ENCODE assay signal across 8 cellular contexts in the genomic region with DNA sequence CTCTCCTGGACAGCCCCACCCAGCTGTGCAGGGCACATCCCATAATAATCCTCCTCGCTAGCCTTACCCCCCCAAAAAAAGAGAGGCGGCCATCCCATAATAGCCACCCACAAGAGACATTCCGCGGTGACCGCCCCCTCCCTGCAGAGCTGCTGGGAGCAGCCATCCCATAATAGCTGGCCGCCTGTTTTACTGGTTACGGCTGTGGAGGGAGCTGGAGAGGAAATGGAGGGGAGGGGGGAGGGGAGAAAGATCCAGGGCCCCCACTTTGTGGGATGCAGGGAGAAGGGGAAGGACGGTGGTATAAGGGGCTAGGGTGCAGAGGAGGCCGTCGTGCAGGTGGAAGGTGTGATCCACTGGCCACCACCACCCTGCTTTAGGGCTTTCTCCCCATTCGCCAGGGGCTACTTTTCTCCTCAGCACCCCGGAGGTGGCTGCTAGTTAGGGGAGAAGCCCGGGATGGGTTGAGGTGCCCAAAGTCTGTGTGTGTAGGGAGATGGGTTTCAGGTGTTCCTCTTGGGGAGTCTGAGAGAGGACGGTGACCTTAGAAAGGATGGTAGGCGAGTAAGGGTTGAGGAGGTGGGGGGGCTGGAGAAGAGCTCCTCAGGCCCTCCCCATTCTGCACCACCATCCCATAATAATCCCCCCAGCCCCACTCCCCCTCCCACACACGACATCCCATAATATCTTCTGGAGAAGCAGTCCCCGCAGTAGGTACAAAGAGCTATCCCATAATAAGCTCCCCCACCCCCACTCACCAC. TPM values are rescaled to one million over a fixed set of nuclear protein-coding genes. Genes with fewer than 3 reads are reported as not detected.
DNase-seq lines count a peak whose midpoint lies in the region; ATAC-seq and TF ChIP-seq lines count a peak whose summit lies in the region.

No MANE protein-coding gene starts in this region.

- ATAC-seq in left lung (peak; percentile 48), GM19467 (IDR thresholded peaks at IDR 0.05; ENCODE audit: unreplicated experiment) (no peak), GM21825 (IDR thresholded peaks at IDR 0.05; ENCODE audit: unreplicated experiment) (no peak)

- no peaks in the 10 kb centered on the region for H3K9me3 ChIP-seq in Peyer's patch
- no peaks in the 10 kb centered on the region for H3K9me3 ChIP-seq in left lung

- no peaks in the 10 kb centered on the region for H3K27me3 Mint-ChIP-seq in stimulated activated naive CD8-positive, alpha-beta T cell treated with anti-CD3 and anti-CD28 coated beads, Interleukin-15, Interleukin-2, amounts not matched to agents 100 ng/mL and 50 ng/mL, for 24 hours

- H3K27ac Mint-ChIP-seq in stimulated activated naive CD8-positive, alpha-beta T cell treated with anti-CD3 and anti-CD28 coated beads, Interleukin-15, Interleukin-2, amounts not matched to agents 100 ng/mL and 50 ng/mL, for 24 hours = peak overlapping the region; percentile 40

- TF ChIP-seq POLR2A in Peyer's patch (IDR thresholded peaks at IDR 0.05) = no peak

- H3K4me3 ChIP-seq in Peyer's patch = peak overlapping the region; percentile 0 to 38 (median 17)
- H3K4me3 ChIP-seq in coronary artery = peak overlapping the region; percentile 59
- no peak overlapping the region for H3K4me3 ChIP-seq in left lung

- TF ChIP-seq CTCF in Peyer's patch (IDR thresholded peaks at IDR 0.05) = no peak
- no peak for TF ChIP-seq CTCF in coronary artery (IDR thresholded peaks at IDR 0.05)
- TF ChIP-seq CTCF in left lung (IDR thresholded peaks at IDR 0.05) = no peak

- H3K4me1 Mint-ChIP-seq in stimulated activated naive CD8-positive, alpha-beta T cell treated with anti-CD3 and anti-CD28 coated beads, Interleukin-15, Interleukin-2, amounts not matched to agents 100 ng/mL and 50 ng/mL, for 24 hours (ENCODE audit: low read depth) = peaks cover 46% of the 10 kb centered on the region

- H3K27me3 ChIP-seq in Peyer's patch (no peaks in the 10 kb centered on the region), left lung (no peaks in the 10 kb centered on the region)

- H3K4me1 ChIP-seq in Peyer's patch (peaks cover 12 to 29% (median 21%) of the 10 kb centered on the region in 4 donors), left lung (peaks cover 9 to 29% of the 10 kb centered on the region in 2 donors)

- H3K36me3 Mint-ChIP-seq in stimulated activated naive CD8-positive, alpha-beta T cell treated with anti-CD3 and anti-CD28 coated beads, Interleukin-15, Interleukin-2, amounts not matched to agents 100 ng/mL and 50 ng/mL, for 24 hours (ENCODE audit: low read depth) = no peaks in the 10 kb centered on the region

- intact Hi-C loops in left lung (cut with DNase I) = loop anchor here in 1 of 2 donors (10.0 kb wide), 1 partner anchor 82 kb away; no protein-coding TSS in a partner anchor

- H3K36me3 ChIP-seq in Peyer's patch (no peaks in the 10 kb centered on the region), left lung (no peaks in the 10 kb centered on the region)

- no peak overlapping the region for H3K4me3 Mint-ChIP-seq in stimulated activated naive CD8-positive, alpha-beta T cell treated with anti-CD3 and anti-CD28 coated beads, Interleukin-15, Interleukin-2, amounts not matched to agents 100 ng/mL and 50 ng/mL, for 24 hours

- no peaks in the 10 kb centered on the region for H3K9me3 Mint-ChIP-seq in stimulated activated naive CD8-positive, alpha-beta T cell treated with anti-CD3 and anti-CD28 coated beads, Interleukin-15, Interleukin-2, amounts not matched to agents 100 ng/mL and 50 ng/mL, for 24 hours

- DNase-seq in DMS53 (lab: John Stamatoyannopoulos, UW) = peak; percentile 90
- DNase-seq in LHCN-M2 (ENCODE audit: low read depth) = peak; percentile 76
- DNase-seq in Peyer's patch = peak; percentile 68 to 85 (median 72)
- DNase-seq in coronary artery (ENCODE audit: low spot score) = peak; percentile 91
- DNase-seq in left lung = peak; percentile 82 to 88

- H3K27ac ChIP-seq in Peyer's patch (peak overlapping the region; percentile 76 to 95 (median 86)), coronary artery (peak overlapping the region; percentile 84 to 97), left lung (peak overlapping the region; percentile 71 to 83)

RNA-seq across cellular contexts. Expression of a gene that starts 6.0 kb away (rescaled TPM):
- 200 and 240 TPM in 2 replicates for total RNA-seq in LHCN-M2 (2014; rRNA removed)
- 106 TPM for polyA plus RNA-seq in LHCN-M2 (2012)
- 100 to 1,000 TPM; 129 to 209 (median 167) TPM for total RNA-seq in Peyer's patch
- total RNA-seq in left lung = 100 to 1,000 TPM; 159 to 171 TPM

RNA-seq across cellular contexts. Expression of a gene that starts 22.6 kb away (rescaled TPM):
- total RNA-seq in LHCN-M2 (2014; rRNA removed) (not detected in 2 replicates), Peyer's patch (10 to 100 TPM; 18.7 to 36.2 (median 25.3) TPM), left lung (1 to 10 TPM; 1.5 to 2.0 TPM)
- polyA plus RNA-seq in LHCN-M2 (2012) = not detected

RNA-seq across cellular contexts. Expression of a gene that starts 34.0 kb away (rescaled TPM):
- total RNA-seq in LHCN-M2 (2014; rRNA removed) (0.32 TPM in 1 of 2 replicates, not detected in the other), Peyer's patch (10 to 100 TPM in 2 of 4 donors, 1 to 10 TPM in 2; 5.1 to 12.1 (median 10.3) TPM), left lung (1 to 10 TPM; 4.9 to 6.3 TPM)
- not detected for polyA plus RNA-seq in LHCN-M2 (2012)

RNA-seq across cellular contexts. Expression of a gene that starts 45.1 kb away (rescaled TPM):
- total RNA-seq in LHCN-M2 (2014; rRNA removed) (88.9 and 101 TPM in 2 replicates), Peyer's patch (100 to 1,000 TPM in 1 of 4 donors, 10 to 100 TPM in 3; 21.4 to 135 (median 43.6) TPM), left lung (10 to 100 TPM; 23.4 to 48.1 TPM)
- 27.3 TPM for polyA plus RNA-seq in LHCN-M2 (2012)

RNA-seq across cellular contexts. Expression of a gene that starts 49.7 kb away (rescaled TPM):
- total RNA-seq in LHCN-M2 (2014; rRNA removed) = 26.3 and 40.8 TPM in 2 replicates
- polyA plus RNA-seq in LHCN-M2 (2012) = 28.9 TPM
- 100 to 1,000 TPM in 1 of 4 donors, 10 to 100 TPM in 3; 32.6 to 109 (median 45.4) TPM for total RNA-seq in Peyer's patch
- 10 to 100 TPM; 23.1 to 38.0 TPM for total RNA-seq in left lung

Comparison
In these comparisons a context has a peak if more than half of its experiments do, and no peak if none do; other contexts are left out.
1. H3K4me3 ChIP-seq: peak in Peyer's patch (4 of 4) and coronary artery (single experiment); none in left lung (0 of 2).
2. RNA of a gene that starts 22.6 kb away (total RNA-seq): 18.7 to 36.2 TPM in Peyer's patch; 1.5 to 2.0 TPM in left lung and not detected in LHCN-M2; every median in the first group is over 4 times any median in the second.
3. Peak in every context shown above with its lines, with median percentiles within 50 percentile points of each other: DNase-seq and H3K27ac ChIP-seq.